2 cellular contexts compared by ENCODE assay signal in genomic region chr17:46002973-46003316, GRCh38.
A peak's percentile ranks its signal among the peaks of the same experiment; 100 is the strongest.
TF ChIP-seq lines count a peak whose summit lies in the region.

No MANE protein-coding gene starts in this region.

TF ChIP-seq in HepG2, 621 proteins besides CTCF, POLR2A, EP300 and RAD21:
- TF ChIP-seq ZMYM2 (CRISPR knock-in tag; IDR thresholded peaks at IDR 0.05) (0 out of 2 replicates have a peak, but pooled peaks have one; percentile 15), ZNF292 (CRISPR knock-in tag; IDR thresholded peaks at IDR 0.05; ENCODE audit: borderline replicate concordance, low read depth) (0 out of 2 replicates have a peak, but pooled peaks have one; percentile 17), ZNF251 (CRISPR knock-in tag; IDR thresholded peaks at IDR 0.05) (0 out of 2 replicates have a peak, but pooled peaks have one; percentile 25), DPF2 (CRISPR knock-in tag; IDR thresholded peaks at IDR 0.05; ENCODE audit: borderline replicate concordance, low read depth) (0 out of 2 replicates have a peak, but pooled peaks have one; percentile 22), KAT8 (CRISPR knock-in tag; IDR thresholded peaks at IDR 0.05) (no peak), LCORL (IDR thresholded peaks at IDR 0.05) (no peak), LCORL (CRISPR knock-in tag; IDR thresholded peaks at IDR 0.05) (peak; percentile 3; the same call in 1 of the 2 replicates), GABPB1 (CRISPR knock-in tag; IDR thresholded peaks at IDR 0.05) (0 out of 2 replicates have a peak, but pooled peaks have one; percentile 6), ZNF816 (CRISPR knock-in tag; IDR thresholded peaks at IDR 0.05; ENCODE audit: borderline replicate concordance) (0 out of 2 replicates have a peak, but pooled peaks have one; percentile 52), ZNF121 (CRISPR knock-in tag; IDR thresholded peaks at IDR 0.05) (peak; percentile 13), HDAC1 (CRISPR knock-in tag; IDR thresholded peaks at IDR 0.05) (0 out of 2 replicates have a peak, but pooled peaks have one; percentile 13)
- TF ChIP-seq, protein P1, sequence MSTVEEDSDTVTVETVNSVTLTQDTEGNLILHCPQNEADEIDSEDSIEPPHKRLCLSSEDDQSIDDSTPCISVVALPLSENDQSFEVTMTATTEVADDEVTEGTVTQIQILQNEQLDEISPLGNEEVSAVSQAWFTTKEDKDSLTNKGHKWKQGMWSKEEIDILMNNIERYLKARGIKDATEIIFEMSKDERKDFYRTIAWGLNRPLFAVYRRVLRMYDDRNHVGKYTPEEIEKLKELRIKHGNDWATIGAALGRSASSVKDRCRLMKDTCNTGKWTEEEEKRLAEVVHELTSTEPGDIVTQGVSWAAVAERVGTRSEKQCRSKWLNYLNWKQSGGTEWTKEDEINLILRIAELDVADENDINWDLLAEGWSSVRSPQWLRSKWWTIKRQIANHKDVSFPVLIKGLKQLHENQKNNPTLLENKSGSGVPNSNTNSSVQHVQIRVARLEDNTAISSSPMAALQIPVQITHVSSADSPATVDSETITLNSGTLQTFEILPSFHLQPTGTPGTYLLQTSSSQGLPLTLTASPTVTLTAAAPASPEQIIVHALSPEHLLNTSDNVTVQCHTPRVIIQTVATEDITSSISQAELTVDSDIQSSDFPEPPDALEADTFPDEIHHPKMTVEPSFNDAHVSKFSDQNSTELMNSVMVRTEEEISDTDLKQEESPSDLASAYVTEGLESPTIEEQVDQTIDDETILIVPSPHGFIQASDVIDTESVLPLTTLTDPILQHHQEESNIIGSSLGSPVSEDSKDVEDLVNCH (CRISPR knock-in tag; IDR thresholded peaks at IDR 0.05): no peak
- TF ChIP-seq, protein P2, sequence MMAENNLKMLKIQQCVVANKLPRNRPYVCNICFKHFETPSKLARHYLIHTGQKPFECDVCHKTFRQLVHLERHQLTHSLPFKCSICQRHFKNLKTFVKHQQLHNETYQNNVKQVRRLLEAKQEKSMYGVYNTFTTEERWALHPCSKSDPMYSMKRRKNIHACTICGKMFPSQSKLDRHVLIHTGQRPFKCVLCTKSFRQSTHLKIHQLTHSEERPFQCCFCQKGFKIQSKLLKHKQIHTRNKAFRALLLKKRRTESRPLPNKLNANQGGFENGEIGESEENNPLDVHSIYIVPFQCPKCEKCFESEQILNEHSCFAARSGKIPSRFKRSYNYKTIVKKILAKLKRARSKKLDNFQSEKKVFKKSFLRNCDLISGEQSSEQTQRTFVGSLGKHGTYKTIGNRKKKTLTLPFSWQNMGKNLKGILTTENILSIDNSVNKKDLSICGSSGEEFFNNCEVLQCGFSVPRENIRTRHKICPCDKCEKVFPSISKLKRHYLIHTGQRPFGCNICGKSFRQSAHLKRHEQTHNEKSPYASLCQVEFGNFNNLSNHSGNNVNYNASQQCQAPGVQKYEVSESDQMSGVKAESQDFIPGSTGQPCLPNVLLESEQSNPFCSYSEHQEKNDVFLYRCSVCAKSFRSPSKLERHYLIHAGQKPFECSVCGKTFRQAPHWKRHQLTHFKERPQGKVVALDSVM (CRISPR knock-in tag; IDR thresholded peaks at IDR 0.05): peak; percentile 59
- TF ChIP-seq, protein P3, sequence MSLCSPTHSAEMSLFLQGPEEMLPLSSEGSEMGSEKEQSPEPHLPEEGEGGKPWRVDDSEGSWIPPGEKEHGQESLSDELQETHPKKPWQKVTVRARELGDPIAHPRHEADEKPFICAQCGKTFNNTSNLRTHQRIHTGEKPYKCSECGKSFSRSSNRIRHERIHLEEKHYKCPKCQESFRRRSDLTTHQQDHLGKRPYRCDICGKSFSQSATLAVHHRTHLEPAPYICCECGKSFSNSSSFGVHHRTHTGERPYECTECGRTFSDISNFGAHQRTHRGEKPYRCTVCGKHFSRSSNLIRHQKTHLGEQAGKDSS (CRISPR knock-in tag; IDR thresholded peaks at IDR 0.05; ENCODE audit: borderline replicate concordance, low read depth): no peak

TF ChIP-seq in SK-N-SH, 30 proteins besides CTCF, POLR2A, EP300 and RAD21:
- TF ChIP-seq NRF1 (IDR thresholded peaks at IDR 0.05; ENCODE audit: low read depth, low read length) (no peak), GABPA (IDR thresholded peaks at IDR 0.05; ENCODE audit: low read depth) (no peak), YY1 (IDR thresholded peaks at IDR 0.05; ENCODE audit: low read depth) (no peak), FOSL2 (IDR thresholded peaks at IDR 0.05; ENCODE audit: borderline replicate concordance, low read depth) (no peak), CHD2 (IDR thresholded peaks at IDR 0.05; ENCODE audit: low read length, partially characterized antibody) (no peak), TEAD4 (IDR thresholded peaks at IDR 0.05; ENCODE audit: borderline replicate concordance, insufficient read depth) (no peak), FOXM1 (IDR thresholded peaks at IDR 0.05; ENCODE audit: low read depth) (no peak), RFX5 (IDR thresholded peaks at IDR 0.05; ENCODE audit: low read length) (no peak), POLR2AphosphoS5 (IDR thresholded peaks at IDR 0.05; ENCODE audit: low read depth, low read length) (no peak), MXI1 (IDR thresholded peaks at IDR 0.05; ENCODE audit: low read depth, low read length) (no peak), GATA2 (CRISPR knock-in tag; IDR thresholded peaks at IDR 0.05) (no peak), USF1 (IDR thresholded peaks at IDR 0.05; ENCODE audit: borderline replicate concordance, low read depth) (no peak)
- TF ChIP-seq, protein P4, sequence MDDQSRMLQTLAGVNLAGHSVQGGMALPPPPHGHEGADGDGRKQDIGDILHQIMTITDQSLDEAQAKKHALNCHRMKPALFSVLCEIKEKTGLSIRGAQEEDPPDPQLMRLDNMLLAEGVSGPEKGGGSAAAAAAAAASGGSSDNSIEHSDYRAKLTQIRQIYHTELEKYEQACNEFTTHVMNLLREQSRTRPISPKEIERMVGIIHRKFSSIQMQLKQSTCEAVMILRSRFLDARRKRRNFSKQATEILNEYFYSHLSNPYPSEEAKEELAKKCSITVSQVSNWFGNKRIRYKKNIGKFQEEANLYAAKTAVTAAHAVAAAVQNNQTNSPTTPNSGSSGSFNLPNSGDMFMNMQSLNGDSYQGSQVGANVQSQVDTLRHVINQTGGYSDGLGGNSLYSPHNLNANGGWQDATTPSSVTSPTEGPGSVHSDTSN (IDR thresholded peaks at IDR 0.05): no peak
- TF ChIP-seq, protein P5, sequence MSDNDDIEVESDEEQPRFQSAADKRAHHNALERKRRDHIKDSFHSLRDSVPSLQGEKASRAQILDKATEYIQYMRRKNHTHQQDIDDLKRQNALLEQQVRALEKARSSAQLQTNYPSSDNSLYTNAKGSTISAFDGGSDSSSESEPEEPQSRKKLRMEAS (IDR thresholded peaks at IDR 0.05; ENCODE audit: low read depth): no peak
- TF ChIP-seq, protein P6, sequence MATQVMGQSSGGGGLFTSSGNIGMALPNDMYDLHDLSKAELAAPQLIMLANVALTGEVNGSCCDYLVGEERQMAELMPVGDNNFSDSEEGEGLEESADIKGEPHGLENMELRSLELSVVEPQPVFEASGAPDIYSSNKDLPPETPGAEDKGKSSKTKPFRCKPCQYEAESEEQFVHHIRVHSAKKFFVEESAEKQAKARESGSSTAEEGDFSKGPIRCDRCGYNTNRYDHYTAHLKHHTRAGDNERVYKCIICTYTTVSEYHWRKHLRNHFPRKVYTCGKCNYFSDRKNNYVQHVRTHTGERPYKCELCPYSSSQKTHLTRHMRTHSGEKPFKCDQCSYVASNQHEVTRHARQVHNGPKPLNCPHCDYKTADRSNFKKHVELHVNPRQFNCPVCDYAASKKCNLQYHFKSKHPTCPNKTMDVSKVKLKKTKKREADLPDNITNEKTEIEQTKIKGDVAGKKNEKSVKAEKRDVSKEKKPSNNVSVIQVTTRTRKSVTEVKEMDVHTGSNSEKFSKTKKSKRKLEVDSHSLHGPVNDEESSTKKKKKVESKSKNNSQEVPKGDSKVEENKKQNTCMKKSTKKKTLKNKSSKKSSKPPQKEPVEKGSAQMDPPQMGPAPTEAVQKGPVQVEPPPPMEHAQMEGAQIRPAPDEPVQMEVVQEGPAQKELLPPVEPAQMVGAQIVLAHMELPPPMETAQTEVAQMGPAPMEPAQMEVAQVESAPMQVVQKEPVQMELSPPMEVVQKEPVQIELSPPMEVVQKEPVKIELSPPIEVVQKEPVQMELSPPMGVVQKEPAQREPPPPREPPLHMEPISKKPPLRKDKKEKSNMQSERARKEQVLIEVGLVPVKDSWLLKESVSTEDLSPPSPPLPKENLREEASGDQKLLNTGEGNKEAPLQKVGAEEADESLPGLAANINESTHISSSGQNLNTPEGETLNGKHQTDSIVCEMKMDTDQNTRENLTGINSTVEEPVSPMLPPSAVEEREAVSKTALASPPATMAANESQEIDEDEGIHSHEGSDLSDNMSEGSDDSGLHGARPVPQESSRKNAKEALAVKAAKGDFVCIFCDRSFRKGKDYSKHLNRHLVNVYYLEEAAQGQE (IDR thresholded peaks at IDR 0.05; ENCODE audit: low read depth, low read length): no peak
